ENCODE assay signal across 11 cellular contexts in genomic region chrX:2626750-2627149, GRCh38.
"Had no signal": no experiment of that assay in that cellular context is flagged by ENCODE, and none has a peak within 500 bp of the region (broad histone marks: within the 10 kb centered on the region; RNA-seq: fewer than 3 reads in every experiment).

No MANE protein-coding gene starts in this region.

- H3K79me2 ChIP-seq: hepatocyte, parathyroid adenoma had no signal

- H3K36me3 ChIP-seq: prostate gland had no signal

- H3K27ac ChIP-seq: foreskin keratinocyte, hepatocyte, parathyroid adenoma, prostate gland, tibial nerve had no signal

- DNase-seq: left ventricle myocardium superior, midbrain had no signal

- H3K9ac ChIP-seq: parathyroid adenoma had no signal

- H3K27me3 ChIP-seq: foreskin keratinocyte, hepatocyte, tibial nerve had no signal

- ATAC-seq: stimulated activated memory B cell treated with anti-CD40 and anti-IgM and Interleukin-4, amounts not matched to agents 10 μg/mL and 1 μg/mL and 100 μg/mL, for 72 hours had no signal

- H3K27ac Mint-ChIP-seq: stimulated activated memory B cell treated with anti-CD40 and anti-IgM and Interleukin-4, amounts not matched to agents 10 μg/mL and 1 μg/mL and 100 μg/mL, for 72 hours; stimulated activated naive CD8-positive, alpha-beta T cell treated with anti-CD3 and anti-CD28 coated beads, Interleukin-15, Interleukin-2, amounts not matched to agents 100 ng/mL and 50 ng/mL, for 24 hours had no signal

- H3K4me3 ChIP-seq: hepatocyte, lung, prostate gland, tibial nerve had no signal

- H2AFZ ChIP-seq: hepatocyte, parathyroid adenoma had no signal

- H3K27me3 Mint-ChIP-seq: natural killer cell treated with Interleukin-12 subunit alpha and Interleukin-12 subunit beta and Interleukin-15 and Interleukin-18, amount 100 ng/mL, for 72 hours; stimulated activated memory B cell treated with anti-CD40 and anti-IgM and Interleukin-4, amounts not matched to agents 10 μg/mL and 1 μg/mL and 100 μg/mL, for 72 hours; stimulated activated naive CD8-positive, alpha-beta T cell treated with anti-CD3 and anti-CD28 coated beads, Interleukin-15, Interleukin-2, amounts not matched to agents 100 ng/mL and 50 ng/mL, for 24 hours had no signal

- H3K4me3 Mint-ChIP-seq: natural killer cell treated with Interleukin-12 subunit alpha and Interleukin-12 subunit beta and Interleukin-15 and Interleukin-18, amount 100 ng/mL, for 72 hours; stimulated activated memory B cell treated with anti-CD40 and anti-IgM and Interleukin-4, amounts not matched to agents 10 μg/mL and 1 μg/mL and 100 μg/mL, for 72 hours; stimulated activated naive CD8-positive, alpha-beta T cell treated with anti-CD3 and anti-CD28 coated beads, Interleukin-15, Interleukin-2, amounts not matched to agents 100 ng/mL and 50 ng/mL, for 24 hours had no signal

- H3K4me2 ChIP-seq: hepatocyte had no signal

- H3K4me1 ChIP-seq: foreskin keratinocyte, parathyroid adenoma, prostate gland, tibial nerve had no signal

- H3K9me3 ChIP-seq: prostate gland had no signal
